In the genomic region with DNA sequence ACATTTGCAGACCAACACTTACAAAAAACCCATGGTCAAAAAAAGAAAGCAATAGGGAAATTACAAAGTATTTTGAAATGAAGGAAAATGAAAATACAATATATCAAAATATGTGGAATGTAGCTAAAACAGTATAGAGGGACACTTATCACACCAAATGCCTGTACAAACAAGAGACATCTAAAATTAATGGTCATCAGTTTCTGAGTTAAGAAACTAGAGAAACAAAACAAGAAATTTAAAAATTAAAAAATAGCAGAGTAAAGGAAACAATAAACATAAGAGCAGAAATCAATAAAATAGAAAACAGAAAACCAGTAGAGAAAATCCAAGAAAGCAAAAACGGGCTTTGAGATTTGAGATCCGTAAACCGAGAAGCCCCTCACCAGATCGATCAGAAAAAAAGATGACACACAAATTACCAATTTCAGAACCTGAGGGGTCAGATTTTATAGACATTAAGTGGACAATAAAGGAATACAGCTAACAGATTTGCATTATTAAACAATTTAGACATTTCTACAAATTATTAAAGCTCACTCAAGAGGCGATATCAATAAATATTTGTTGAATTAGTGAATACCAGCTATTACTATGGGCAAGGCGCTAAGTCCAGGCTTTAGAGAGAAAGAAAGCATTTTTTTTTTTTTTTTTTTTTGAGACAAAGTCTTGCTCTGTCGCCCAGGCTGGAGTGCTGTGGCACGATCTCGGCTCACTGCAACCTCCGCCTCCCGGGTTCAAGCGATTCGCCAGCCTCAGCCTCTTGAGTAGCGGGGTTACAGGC, we compare ENCODE assay signal across 7 cellular contexts. TPM values are rescaled to one million over a fixed set of nuclear protein-coding genes. Genes with fewer than 3 reads are reported as not detected.
DNase-seq lines count a peak whose midpoint lies in the region; ATAC-seq and TF ChIP-seq lines count a peak whose summit lies in the region.

No MANE protein-coding gene starts in this region.

- H3K9ac ChIP-seq in HUES64 (ENCODE audit: low read depth, low read length) (peak overlapping the region; percentile 73), iPS-20b (ENCODE audit: low read depth, low read length) (peak overlapping the region; percentile 89; the same call in 1 of the 2 replicates)

- TF ChIP-seq CTCF in stomach (IDR thresholded peaks at IDR 0.05) = no peak

- H3K27me3 ChIP-seq in HUES64 (ENCODE audit: insufficient read depth, low read length) (no peaks in the 10 kb centered on the region), iPS-20b (ENCODE audit: insufficient read depth, low read length) (no peaks in the 10 kb centered on the region), stomach (no peaks in the 10 kb centered on the region)

- peaks cover 27% of the 10 kb centered on the region for H3K36me3 Mint-ChIP-seq in activated naive CD8-positive, alpha-beta T cell treated with anti-CD3 and anti-CD28 coated beads, Interleukin-2, amount 10 ng/mL, durations not matched to agents 7 days and 5 days

- peaks cover 3% of the 10 kb centered on the region for H3K27me3 Mint-ChIP-seq in activated naive CD8-positive, alpha-beta T cell treated with anti-CD3 and anti-CD28 coated beads, Interleukin-2, amount 10 ng/mL, durations not matched to agents 7 days and 5 days

- H3K4me3 ChIP-seq in HUES64 (ENCODE audit: low read length) = peak overlapping the region; percentile 54
- H3K4me3 ChIP-seq in iPS-20b (ENCODE audit: low read length) = peak overlapping the region; percentile 62; the same call in 1 of the 2 replicates
- peak overlapping the region; percentile 69 to 91 (median 82) for H3K4me3 ChIP-seq in stomach

- H3K9me3 Mint-ChIP-seq in activated naive CD8-positive, alpha-beta T cell treated with anti-CD3 and anti-CD28 coated beads, Interleukin-2, amount 10 ng/mL, durations not matched to agents 7 days and 5 days = peaks cover 5% of the 10 kb centered on the region

- H3K9me3 ChIP-seq in HUES64 (ENCODE audit: insufficient read depth, low read depth, low read length) = peaks cover under 1% of the 10 kb centered on the region; the same call in 1 of the 2 replicates
- H3K9me3 ChIP-seq in iPS-20b (ENCODE audit: insufficient read depth, low read depth, low read length) = no peaks in the 10 kb centered on the region
- H3K9me3 ChIP-seq in stomach = no peaks in the 10 kb centered on the region

- peaks cover 16% of the 10 kb centered on the region; the same call in 1 of the 2 replicates for H3K36me3 ChIP-seq in HUES64 (ENCODE audit: insufficient read depth, low read length)
- peaks cover 12% of the 10 kb centered on the region for H3K36me3 ChIP-seq in iPS-20b (ENCODE audit: insufficient read depth, low read depth, low read length)
- H3K36me3 ChIP-seq in stomach = peaks cover 0 to 12% (median 4%) of the 10 kb centered on the region in 4 donors

- WGBS in HUES64 = 94% methylated on average over 13 of the region's 14 CpGs
- WGBS in stomach, 5 donors = 67 to 76% (median 70%) methylated on average over 14 of the region's 14 CpGs

- peak overlapping the region; percentile 86 for H3K4me3 Mint-ChIP-seq in activated naive CD8-positive, alpha-beta T cell treated with anti-CD3 and anti-CD28 coated beads, Interleukin-2, amount 10 ng/mL, durations not matched to agents 7 days and 5 days

- H3K4me1 Mint-ChIP-seq in activated naive CD8-positive, alpha-beta T cell treated with anti-CD3 and anti-CD28 coated beads, Interleukin-2, amount 10 ng/mL, durations not matched to agents 7 days and 5 days = peaks cover 26% of the 10 kb centered on the region

- peak overlapping the region; percentile 93 for H3K27ac ChIP-seq in HUES64 (ENCODE audit: low read depth, low read length)
- H3K27ac ChIP-seq in iPS-20b (ENCODE audit: low read length) = peak overlapping the region; percentile 18
- H3K27ac ChIP-seq in stomach = peak overlapping the region; percentile 91 to 97 (median 94)

- ATAC-seq in activated naive CD8-positive, alpha-beta T cell treated with anti-CD3 and anti-CD28 coated beads, Interleukin-2, amount 10 ng/mL, durations not matched to agents 7 days and 5 days (ENCODE audit: low read depth) = no peak
- ATAC-seq in HG02642 (IDR thresholded peaks at IDR 0.05; ENCODE audit: poor library complexity, unreplicated experiment) = no peak

- TF ChIP-seq POLR2A in stomach (IDR thresholded peaks at IDR 0.05) = no peak

- peak overlapping the region; percentile 95 for H3K27ac Mint-ChIP-seq in activated naive CD8-positive, alpha-beta T cell treated with anti-CD3 and anti-CD28 coated beads, Interleukin-2, amount 10 ng/mL, durations not matched to agents 7 days and 5 days

- POLR2A ChIA-PET in activated naive CD8-positive, alpha-beta T cell treated with anti-CD3 and anti-CD28 coated beads, Interleukin-2, amount 10 ng/mL, durations not matched to agents 7 days and 5 days (lab: Charles Lee) = interaction anchor here (0.6 to 1.7 kb wide), 4 partner anchors 39 to 131 kb away, joined by 3 to 8 read pairs (median 6); no protein-coding TSS in a partner anchor

- DNase-seq in activated naive CD8-positive, alpha-beta T cell treated with anti-CD3 and anti-CD28 coated beads, Interleukin-2, amount 10 ng/mL, durations not matched to agents 7 days and 5 days = no peak
- no peak for DNase-seq in stomach
- no peak for DNase-seq in SHP77 (lab: John Stamatoyannopoulos, UW)
- no peak for DNase-seq in stimulated activated CD4-positive, alpha-beta T cell treated with anti-CD3 and anti-CD28 coated beads, Interleukin-15, amount 100 ng/mL, for 24 hours

- no peak for TF ChIP-seq EP300 in stomach (IDR thresholded peaks at IDR 0.05)

- H3K4me1 ChIP-seq in HUES64 (ENCODE audit: insufficient read depth, low read length) (peaks cover 7% of the 10 kb centered on the region), iPS-20b (ENCODE audit: insufficient read depth, low read length) (peaks cover 7% of the 10 kb centered on the region; the same call in 1 of the 2 replicates), stomach (peaks cover 12 to 37% (median 29%) of the 10 kb centered on the region in 4 donors)

- intact Hi-C loops in stomach (cut with DNase I; ENCODE audit: low total_unique reads) = no loop called here

RNA-seq across cellular contexts. Expression of a gene that starts 1.0 kb away (rescaled TPM):
- 18.2 TPM for polyA plus RNA-seq in HUES64 (2013, experiment 1 of 2)
- 20.4 TPM for polyA plus RNA-seq in HUES64 (2013, experiment 2 of 2)
- total RNA-seq in activated naive CD8-positive, alpha-beta T cell treated with anti-CD3 and anti-CD28 coated beads, Interleukin-2, amount 10 ng/mL, durations not matched to agents 7 days and 5 days = 100 to 1,000 TPM in 1 of 2 experiments, 10 to 100 TPM in 1; 95.3 to 102 TPM
- total RNA-seq in stomach = 100 to 1,000 TPM in 2 of 5 donors, 10 to 100 TPM in 3; 13.9 to 306 (median 74.9) TPM
- polyA plus RNA-seq in stomach = 10 to 100 TPM; 10.0 to 20.4 (median 13.0) TPM

Comparison
In these comparisons a context has a peak if more than half of its experiments do, and no peak if none do; other contexts are left out.
1. H3K27ac ChIP-seq: peak in every context shown above with its lines; median percentile 94 in stomach; 93 in HUES64; 18 in iPS-20b.